Comparison of ENCODE assay signal across 8 cellular contexts in genomic region chr19:38667552-38668205, GRCh38. TPM values are rescaled to one million over a fixed set of nuclear protein-coding genes. Genes with fewer than 3 reads are reported as not detected.
DNase-seq lines count a peak whose midpoint lies in the region; ATAC-seq and TF ChIP-seq lines count a peak whose summit lies in the region.

No MANE protein-coding gene starts in this region.

- H3K79me2 ChIP-seq in H9 (ENCODE audit: insufficient read depth, low read length) = peaks cover 32% of the 10 kb centered on the region; the same call in 1 of the 2 replicates

- no peak for TF ChIP-seq CTCF in H9 (conservative IDR thresholded peaks at IDR 0.05)
- no peak for TF ChIP-seq CTCF in adrenal gland (IDR thresholded peaks at IDR 0.05)

- H2BK20ac ChIP-seq in H9 (ENCODE audit: low read depth, low read length, poor library complexity, severe bottlenecking) = no peak overlapping the region

- peak overlapping the region in 1 of 2 experiments; percentile 28; a peak in 1 of 5 replicates for H3K4me3 Mint-ChIP-seq in H9
- H3K4me3 Mint-ChIP-seq in immature natural killer cell = peak overlapping the region; percentile 82 to 89 (median 86)
- H3K4me3 Mint-ChIP-seq in stimulated activated memory B cell treated with anti-CD40 and anti-IgM and Interleukin-4, amounts not matched to agents 10 μg/mL and 1 μg/mL and 100 μg/mL, for 72 hours = peak overlapping the region; percentile 46

- H2BK5ac ChIP-seq in H9 (ENCODE audit: insufficient read length, low read length) = no peak overlapping the region

- no peak overlapping the region for H2BK15ac ChIP-seq in H9 (ENCODE audit: low read depth, low read length)

- no peaks in the 10 kb centered on the region; a peak in 1 of 5 replicates for H3K9me3 Mint-ChIP-seq in H9
- H3K9me3 Mint-ChIP-seq in immature natural killer cell = no peaks in the 10 kb centered on the region
- H3K9me3 Mint-ChIP-seq in stimulated activated memory B cell treated with anti-CD40 and anti-IgM and Interleukin-4, amounts not matched to agents 10 μg/mL and 1 μg/mL and 100 μg/mL, for 72 hours = no peaks in the 10 kb centered on the region

- H2AFZ ChIP-seq in H9 (ENCODE audit: low read length) = no peak overlapping the region

- no peak overlapping the region for H3K56ac ChIP-seq in H9 (ENCODE audit: insufficient read length, low read depth, low read length)

- peak in 1 of 2 donors; percentile 42 for TF ChIP-seq POLR2A in adrenal gland (IDR thresholded peaks at IDR 0.05)

- H3K4me2 ChIP-seq in H9 (ENCODE audit: insufficient read depth, insufficient read length, low read length) = no peak overlapping the region

- no peaks in the 10 kb centered on the region for H4K20me1 ChIP-seq in H9 (ENCODE audit: control insufficient read depth, insufficient read depth, insufficient read length)

- no peaks in the 10 kb centered on the region for H3K27me3 Mint-ChIP-seq in H9 (ENCODE audit: low read depth)
- peaks cover 9 to 19% (median 15%) of the 10 kb centered on the region in 3 donors for H3K27me3 Mint-ChIP-seq in immature natural killer cell (ENCODE audit: low read depth in 3 of 3)
- no peaks in the 10 kb centered on the region for H3K27me3 Mint-ChIP-seq in stimulated activated memory B cell treated with anti-CD40 and anti-IgM and Interleukin-4, amounts not matched to agents 10 μg/mL and 1 μg/mL and 100 μg/mL, for 72 hours

- H4K8ac ChIP-seq in H9 (replicated peaks; ENCODE audit: insufficient read length, low read depth, low read length) = no peak overlapping the region

- H3K27ac ChIP-seq in H9 (ENCODE audit: insufficient read length, low read depth, low read length) (peak overlapping the region; percentile 93), adrenal gland (peak overlapping the region; percentile 86 to 99 (median 95))

- H3K9me3 ChIP-seq in H9 (ENCODE audit: control insufficient read depth, low read depth, low read length) = no peaks in the 10 kb centered on the region
- no peaks in the 10 kb centered on the region for H3K9me3 ChIP-seq in adrenal gland (replicated peaks in 1 of 3)

- H3K4me1 Mint-ChIP-seq in H9 (peaks cover 86 to 89% of the 10 kb centered on the region in 2 experiments), immature natural killer cell (peaks cover 98% of the 10 kb centered on the region in 2 donors)
- H3K4me1 Mint-ChIP-seq in stimulated activated memory B cell treated with anti-CD40 and anti-IgM and Interleukin-4, amounts not matched to agents 10 μg/mL and 1 μg/mL and 100 μg/mL, for 72 hours = peaks cover 88% of the 10 kb centered on the region

- no peak overlapping the region for H3K4me3 ChIP-seq in adrenal gland

- ATAC-seq in stimulated activated memory B cell treated with anti-CD40 and anti-IgM and Interleukin-4, amounts not matched to agents 10 μg/mL and 1 μg/mL and 100 μg/mL, for 72 hours = peak; percentile 73
- ATAC-seq in HG03378 (IDR thresholded peaks at IDR 0.05; ENCODE audit: unreplicated experiment) = no peak

- peaks cover 9 to 16% (median 9%) of the 10 kb centered on the region in 3 experiments for H3K36me3 Mint-ChIP-seq in H9 (ENCODE audit: insufficient read depth in 1 of 3, low read depth in 3 of 3)
- H3K36me3 Mint-ChIP-seq in immature natural killer cell = peaks cover 0 to 8% (median 3%) of the 10 kb centered on the region in 3 donors
- peaks cover 30% of the 10 kb centered on the region for H3K36me3 Mint-ChIP-seq in stimulated activated memory B cell treated with anti-CD40 and anti-IgM and Interleukin-4, amounts not matched to agents 10 μg/mL and 1 μg/mL and 100 μg/mL, for 72 hours

- H2BK120ac ChIP-seq in H9 (ENCODE audit: low read depth, low read length, poor library complexity, severe bottlenecking) = no peak overlapping the region

- H3K14ac ChIP-seq in H9 (ENCODE audit: insufficient read depth, low read length) = no peak overlapping the region

- no peak overlapping the region for H3K9ac ChIP-seq in H9 (ENCODE audit: extremely low read depth, insufficient read length, low read length)

- H3K27ac Mint-ChIP-seq in H9 = peak overlapping the region; percentile 49 to 97 (median 95)
- peak overlapping the region; percentile 92 to 99 (median 98) for H3K27ac Mint-ChIP-seq in immature natural killer cell
- peak overlapping the region; percentile 80 for H3K27ac Mint-ChIP-seq in stimulated activated memory B cell treated with anti-CD40 and anti-IgM and Interleukin-4, amounts not matched to agents 10 μg/mL and 1 μg/mL and 100 μg/mL, for 72 hours

- H3K27me3 ChIP-seq in H9 (ENCODE audit: insufficient read depth, low read length) (no peaks in the 10 kb centered on the region), adrenal gland (no peaks in the 10 kb centered on the region)

- WGBS in H9 (ENCODE audit: extremely low coverage, insufficient read length, low lambda C conversion rate) = no CpG with 5 or more reads among the region's 10 CpGs
- 6 to 19% (median 12%) methylated on average over 10 of the region's 10 CpGs for WGBS in adrenal gland, 4 donors

- H4K91ac ChIP-seq in H9 (ENCODE audit: insufficient read length, low read depth, low read length) = no peak overlapping the region

- H3K4ac ChIP-seq in H9 (ENCODE audit: low read depth, low read length) = no peak overlapping the region

- H3K36me3 ChIP-seq in adrenal gland (replicated peaks in 1 of 2) = no peaks in the 10 kb centered on the region

- DNase-seq in H9 (no peak), adrenal gland (peak in 2 of 7 donors; percentile 56 to 62), immature natural killer cell (no peak), DMS114 treated with DMSO at 0.1 percent for 48 hours (lab: John Stamatoyannopoulos, UW; ENCODE audit: unreplicated experiment) (no peak)
- DNase-seq in NK-92 treated with Interleukin-12 subunit alpha and Interleukin-12 subunit beta, amount 100 ng/mL, for 24 hours (lab: John Stamatoyannopoulos, UW) = no peak
- DNase-seq in stimulated activated CD4-positive, alpha-beta T cell treated with anti-CD3 and anti-CD28 coated beads, Interleukin-4, amount 100 ng/mL, for 1 hour = no peak

- no peak overlapping the region for H3K18ac ChIP-seq in H9 (ENCODE audit: insufficient read length, low read depth, low read length)

- H3K23me2 ChIP-seq in H9 (ENCODE audit: insufficient read length, low read depth, low read length, poor library complexity, severe bottlenecking) = no peaks in the 10 kb centered on the region

- H4K5ac ChIP-seq in H9 (ENCODE audit: insufficient read length, low read depth, low read length) = no peak overlapping the region

- no peak overlapping the region for H2BK12ac ChIP-seq in H9 (ENCODE audit: insufficient read length, low read depth, low read length)

- H3T11ph ChIP-seq in H9 (ENCODE audit: low read length) = no peak overlapping the region

- H2AK5ac ChIP-seq in H9 (ENCODE audit: insufficient read length, low read length) = no peak overlapping the region

- H3K4me1 ChIP-seq in H9 (ENCODE audit: insufficient read depth, low read length) (peaks cover 46% of the 10 kb centered on the region), adrenal gland (replicated peaks in 1 of 2) (peaks cover 93 to 100% of the 10 kb centered on the region in 2 donors)

- H3K23ac ChIP-seq in H9 (ENCODE audit: insufficient read length, low read depth, low read length) = no peak overlapping the region

- H3K79me1 ChIP-seq in H9 (ENCODE audit: insufficient read depth, low read depth, low read length, poor library complexity, severe bottlenecking) = peaks cover 4% of the 10 kb centered on the region

- intact Hi-C loops in adrenal gland (cut with DNase I) = no loop called here

RNA-seq across cellular contexts. Expression of gene ACTN4, which starts 20.2 kb away (rescaled TPM):
- total RNA-seq in H9 (2021) (369 and 386 TPM in 2 replicates), adrenal gland (100 to 1,000 TPM; 430 to 773 (median 575) TPM)
- polyA plus RNA-seq in adrenal gland (100 to 1,000 TPM; 148 to 586 (median 554) TPM), immature natural killer cell (10 to 100 TPM in 2 of 3 donors, 1 to 10 TPM in 1; 8.5 to 68.3 (median 17.4) TPM)

RNA-seq across cellular contexts. Expression of gene EIF3K, which starts 48.7 kb away (rescaled TPM):
- total RNA-seq in H9 (2021) (341 and 345 TPM in 2 replicates), adrenal gland (100 to 1,000 TPM; 196 to 537 (median 316) TPM)
- polyA plus RNA-seq in adrenal gland (100 to 1,000 TPM; 177 to 292 (median 216) TPM), immature natural killer cell (100 to 1,000 TPM; 338 to 456 (median 383) TPM)

RNA-seq across cellular contexts. Expression of gene MAP4K1, which starts 49.9 kb away (rescaled TPM):
- total RNA-seq in H9 (2021) (25.7 and 31.1 TPM in 2 replicates), adrenal gland (1 to 10 TPM; 1.4 to 7.9 (median 4.1) TPM)
- polyA plus RNA-seq in adrenal gland (10 to 100 TPM in 1 of 3 donors, 1 to 10 TPM in 2; 1.2 to 12.5 (median 6.8) TPM), immature natural killer cell (10 to 100 TPM; 52.1 to 98.1 (median 67.0) TPM)
